In genomic region chr11:70230840-70231710, GRCh38 we compare ENCODE assay signal across 11 cellular contexts.
"Had no signal": no experiment of that assay in that cellular context is flagged by ENCODE, and none has a peak within 500 bp of the region (broad histone marks: within the 10 kb centered on the region; RNA-seq: fewer than 3 reads in every experiment).

No MANE protein-coding gene starts in this region.

- H3K4me3 ChIP-seq: dorsolateral prefrontal cortex, testis had no signal

- H3K27me3 ChIP-seq: dorsolateral prefrontal cortex, testis had no signal

- H3K4me1 ChIP-seq: testis had no signal

- DNase-seq: activated B cell treated with CpG ODN at 0.5 μM for 24 hours; activated CD4-positive, alpha-beta T cell treated with anti-CD3 and anti-CD28 coated beads, Interleukin-2, amount 10 ng/mL, durations not matched to agents 24 days and 14 days; activated CD8-positive, alpha-beta memory T cell treated with anti-CD3 and anti-CD28 coated beads for 24 hours; activated naive CD4-positive, alpha-beta T cell treated with anti-CD3 and anti-CD28 coated beads, Interleukin-2, amount 50 U/mL, for 16 hours; activated T-cell treated with anti-CD3 and anti-CD28 coated beads for 4 hours; glutamatergic neuron; stimulated activated CD4-positive, alpha-beta T cell treated with anti-CD3 and anti-CD28 coated beads, Interleukin-4, amount 100 ng/mL, for 24 hours; stimulated activated naive CD8-positive, alpha-beta T cell treated with anti-CD3 and anti-CD28 coated beads, Interleukin-15, amount 100 ng/mL, for 72 hours; testis had no signal

- ATAC-seq: esophagus mucosa; stimulated activated naive CD8-positive, alpha-beta T cell treated with anti-CD3 and anti-CD28 coated beads, Interleukin-15, amount 100 ng/mL, for 72 hours had no signal

- H3K27ac ChIP-seq: dorsolateral prefrontal cortex, testis had no signal

- H3K9me3 ChIP-seq: testis had no signal
